13 cellular contexts compared by ENCODE assay signal in the genomic region with DNA sequence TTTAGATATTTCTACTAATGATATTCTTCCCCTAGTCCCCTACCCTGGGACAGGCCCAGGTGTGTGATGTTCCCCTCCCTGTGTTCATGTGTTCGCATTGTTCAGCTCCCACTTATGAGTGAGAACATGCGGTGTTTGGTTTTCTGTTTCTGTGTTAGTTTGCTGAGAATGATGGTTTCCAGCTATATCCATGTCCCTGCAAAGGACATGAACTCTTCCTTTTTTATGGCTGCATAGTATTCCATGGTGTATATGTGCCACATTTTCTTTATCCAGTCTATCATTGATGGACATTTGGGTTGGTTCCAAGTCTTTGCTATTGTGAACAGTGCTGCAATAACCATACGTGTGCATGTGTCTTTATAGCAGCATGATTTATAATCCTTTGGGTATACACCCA. TPM values are rescaled to one million over a fixed set of nuclear protein-coding genes. Genes with fewer than 3 reads are reported as not detected.
"Had no signal": no experiment of that assay in that cellular context is flagged by ENCODE, and none has a peak within 500 bp of the region (broad histone marks: within the 10 kb centered on the region; RNA-seq: fewer than 3 reads in every experiment).

No MANE protein-coding gene starts in this region.

RNA-seq across cellular contexts. Expression of a gene that starts 39.8 kb away (rescaled TPM):
- total RNA-seq: activated B cell treated with CpG ODN at 0.5 μM for 24 hours; activated CD4-positive, alpha-beta memory T cell treated with anti-CD3 and anti-CD28 coated beads, Interleukin-2, amount 10 ng/mL, durations not matched to agents 7 days and 5 days; activated CD4-positive, alpha-beta T cell treated with anti-CD3 and anti-CD28 coated beads, Interleukin-2, amount 10 ng/mL, durations not matched to agents 24 days and 14 days; activated CD4-positive, alpha-beta T cell treated with anti-CD3 and anti-CD28 coated beads, Interleukin-2, amount 10 ng/mL, durations not matched to agents 7 days and 5 days; activated CD8-positive, alpha-beta memory T cell treated with anti-CD3 and anti-CD28 coated beads for 36 hours; activated CD8-positive, alpha-beta memory T cell treated with anti-CD3 and anti-CD28 coated beads, Interleukin-2, amount 10 ng/mL, durations not matched to agents 7 days and 5 days; activated CD8-positive, alpha-beta T cell treated with anti-CD3 and anti-CD28 coated beads for 36 hours; activated CD8-positive, alpha-beta T cell treated with anti-CD3 and anti-CD28 coated beads, Interleukin-2, amount 10 ng/mL, durations not matched to agents 7 days and 5 days; T-helper 1 cell treated with Interleukin-12 subunit alpha and Interleukin-12 subunit beta and Interleukin-4 antibody, amounts not matched to agents 30 ng/mL and 1 ng/mL, for 36 hours had no signal

RNA-seq across cellular contexts. Expression of a gene that starts 51.2 kb away (rescaled TPM):
- total RNA-seq: activated B cell treated with CpG ODN at 0.5 μM for 24 hours; activated CD4-positive, alpha-beta memory T cell treated with anti-CD3 and anti-CD28 coated beads for 36 hours; activated CD4-positive, alpha-beta memory T cell treated with anti-CD3 and anti-CD28 coated beads, Interleukin-2, amount 10 ng/mL, durations not matched to agents 7 days and 5 days; activated CD4-positive, alpha-beta T cell treated with anti-CD3 and anti-CD28 coated beads for 36 hours; activated CD4-positive, alpha-beta T cell treated with anti-CD3 and anti-CD28 coated beads, Interleukin-2, amount 10 ng/mL, durations not matched to agents 24 days and 14 days; activated CD4-positive, alpha-beta T cell treated with anti-CD3 and anti-CD28 coated beads, Interleukin-2, amount 10 ng/mL, durations not matched to agents 7 days and 5 days; activated CD8-positive, alpha-beta memory T cell treated with anti-CD3 and anti-CD28 coated beads for 36 hours; activated CD8-positive, alpha-beta memory T cell treated with anti-CD3 and anti-CD28 coated beads, Interleukin-2, amount 10 ng/mL, durations not matched to agents 7 days and 5 days; activated CD8-positive, alpha-beta T cell treated with anti-CD3 and anti-CD28 coated beads for 36 hours; activated CD8-positive, alpha-beta T cell treated with anti-CD3 and anti-CD28 coated beads, Interleukin-2, amount 10 ng/mL, durations not matched to agents 7 days and 5 days; T-helper 1 cell treated with Interleukin-12 subunit alpha and Interleukin-12 subunit beta and Interleukin-4 antibody, amounts not matched to agents 30 ng/mL and 1 ng/mL, for 36 hours; T-helper 17 cell; T-helper 2 cell treated with Interferon-gamma antibody and Interleukin-4, amounts not matched to agents 100 ng/mL and 5 ng/mL, for 36 hours had no signal
